In genomic region chrX:135973548-135974278, GRCh38 we compare ENCODE assay signal across 8 cellular contexts. TPM values are rescaled to one million over a fixed set of nuclear protein-coding genes. Genes with fewer than 3 reads are reported as not detected.
DNase-seq lines count a peak whose midpoint lies in the region; ATAC-seq and TF ChIP-seq lines count a peak whose summit lies in the region.

Gene MMGT1 (minus strand): TSS chrX:135973988. CDS start chrX:135973675, 313 bp downstream.

- H3K27ac ChIP-seq in adipose tissue (ENCODE audit: low read depth, low read length) (peak within 1 kb of the TSS; percentile 94), heart left ventricle (peak within 1 kb of the TSS; percentile 68 to 96 (median 91)), transverse colon (peak within 1 kb of the TSS; percentile 89 to 96 (median 95))

- no peaks in the 10 kb centered on the region for H3K9me3 ChIP-seq in heart left ventricle
- no peaks in the 10 kb centered on the region for H3K9me3 ChIP-seq in transverse colon

- peaks cover 0 to 5% (median 0%) of the 10 kb centered on the region in 9 donors for H3K36me3 ChIP-seq in heart left ventricle
- H3K36me3 ChIP-seq in transverse colon, result no peaks in the 10 kb centered on the region

- peak within 1 kb of the TSS; percentile 80 for H3K4me3 ChIP-seq in GM12865 (ENCODE audit: low read depth, low read length)
- peak within 1 kb of the TSS; percentile 30 to 93 (median 78) for H3K4me3 ChIP-seq in heart left ventricle
- H3K4me3 ChIP-seq in transverse colon, result peak within 1 kb of the TSS; percentile 47 to 83 (median 69)

- H3K27me3 Mint-ChIP-seq in T-cell, result peaks cover 0 to 3% of the 10 kb centered on the region in 2 donors

- peak; percentile 91 for ATAC-seq in HG02798 (IDR thresholded peaks at IDR 0.05; ENCODE audit: poor library complexity, unreplicated experiment)
- peak; percentile 84 to 90 (median 86) for ATAC-seq in T-cell (replicated peaks in 1 of 4)
- ATAC-seq in heart left ventricle, result peak; percentile 87 to 95 (median 92)

- peak; percentile 89 for DNase-seq in GM12865 (ENCODE audit: low read depth)
- peak; percentile 52 for DNase-seq in NCI-H1436 treated with DMSO at 0.1 percent for 48 hours (lab: John Stamatoyannopoulos, UW)
- peak; percentile 60 to 84 (median 78) for DNase-seq in T-cell
- peak; percentile 86 to 89 (median 88) for DNase-seq in heart left ventricle
- peak; percentile 78 for DNase-seq in pons (ENCODE audit: low spot score)
- DNase-seq in transverse colon, result peak; percentile 85

- intact Hi-C loops in heart left ventricle (cut with DNase I), result no loop called here
- intact Hi-C loops in transverse colon (cut with DNase I; ENCODE audit: low total_unique reads), result no loop called here

- POLR2A ChIA-PET in T-cell (lab: Charles Lee), result interaction anchor here in 1 of 2 donors (0.9 kb wide), 1 partner anchor 10 kb away, joined by 5 read pairs; no protein-coding TSS in a partner anchor

- no peaks in the 10 kb centered on the region for H3K9me3 Mint-ChIP-seq in T-cell

- no peak for TF ChIP-seq EP300 in transverse colon (IDR thresholded peaks at IDR 0.05; ENCODE audit: low read depth)

- H3K4me1 ChIP-seq in heart left ventricle (peaks cover 0 to 19% (median 8%) of the 10 kb centered on the region in 12 donors), transverse colon (peaks cover 0 to 16% (median 6%) of the 10 kb centered on the region in 4 donors)

- no peaks in the 10 kb centered on the region for H3K36me3 Mint-ChIP-seq in T-cell

- 0 to 30% (median 1%) methylated on average over 39 to 54 of the region's 65 CpGs for WGBS in adipose tissue, 3 donors
- WGBS in heart left ventricle, 4 donors, result 1 to 46% (median 19%) methylated on average over 39 to 59 of the region's 65 CpGs
- 51% methylated on average over 41 of the region's 65 CpGs; no CpG with 5 or more reads in 1 of the 2 donors for WGBS in transverse colon (ENCODE audit: low coverage in 1 of 2), 2 donors

- H3K4me3 Mint-ChIP-seq in T-cell, result peak within 1 kb of the TSS; percentile 97 to 99 (median 97)

- TF ChIP-seq CTCF in GM12865 (IDR thresholded peaks at IDR 0.05; ENCODE audit: insufficient read depth, low read depth, low read length, missing control alignments) (no peak), heart left ventricle (IDR thresholded peaks at IDR 0.05) (peak in 2 of 12 donors; percentile 3 to 5), transverse colon (IDR thresholded peaks at IDR 0.05) (peak in 3 of 5 experiments; percentile 12 to 51 (median 33))

- peak within 1 kb of the TSS; percentile 96 to 97 for H3K27ac Mint-ChIP-seq in T-cell

- in situ Hi-C loops in transverse colon (cut with MboI; ENCODE audit: low pct_ligation_motif_present in 1 of 4, low pct_unique_long_range_greater_than_20kb in 1 of 4, low sequenced_read_pairs in 3 of 4), result no loop called here

- no peak for TF ChIP-seq POLR2A in heart left ventricle (IDR thresholded peaks at IDR 0.05)
- peak; percentile 65 for TF ChIP-seq POLR2A in transverse colon (IDR thresholded peaks at IDR 0.05)

- peaks cover 33 to 46% (median 38%) of the 10 kb centered on the region in 3 donors for H3K4me1 Mint-ChIP-seq in T-cell

- H3K27me3 ChIP-seq in heart left ventricle, result no peaks in the 10 kb centered on the region
- no peaks in the 10 kb centered on the region for H3K27me3 ChIP-seq in transverse colon

- CTCF ChIA-PET in T-cell (lab: Charles Lee), result interaction anchor here in 1 of 2 donors (0.6 kb wide), 1 partner anchor 16 kb away, joined by 6 read pairs; no protein-coding TSS in a partner anchor

RNA-seq across cellular contexts. Expression of gene MMGT1, which starts in this region (rescaled TPM):
- total RNA-seq in T-cell (10 to 100 TPM; 21.1 to 27.7 (median 23.5) TPM), heart left ventricle (10 to 100 TPM; 22.8 to 34.4 (median 26.5) TPM), transverse colon (10 to 100 TPM in 3 of 4 donors, 1 to 10 TPM in 1; 2.0 to 27.0 (median 15.7) TPM)
- polyA plus RNA-seq in adipose tissue (10 to 100 TPM in 2 of 3 donors, 1 to 10 TPM in 1; 6.9 to 13.7 (median 11.9) TPM), heart left ventricle (10 to 100 TPM in 1 of 2 donors, 1 to 10 TPM in 1; 1.6 to 28.6 TPM)

Comparison
In these comparisons a context has a peak if more than half of its experiments do, and no peak if none do; other contexts are left out.
1. Peak in every context shown above with its lines: DNase-seq, ATAC-seq, H3K4me3 ChIP-seq and H3K27ac ChIP-seq.